Comparison of ENCODE assay signal across 13 cellular contexts in genomic region chr14:35669782-35670181, GRCh38.
DNase-seq lines count a peak whose midpoint lies in the region; ATAC-seq and TF ChIP-seq lines count a peak whose summit lies in the region.
"Had no signal": no experiment of that assay in that cellular context is flagged by ENCODE, and none has a peak within 500 bp of the region (broad histone marks: within the 10 kb centered on the region; RNA-seq: fewer than 3 reads in every experiment).

No MANE protein-coding gene starts in this region.

- H3F3A ChIP-seq in GM23338 (replicated peaks; ENCODE audit: low read depth) = no peaks in the 10 kb centered on the region

- H2AFZ ChIP-seq in OCI-LY7 (ENCODE audit: low read length) (no peak overlapping the region), GM23338 (no peak overlapping the region)

- H3K27me3 ChIP-seq in GM23338 (ENCODE audit: insufficient read depth) = no peaks in the 10 kb centered on the region

- no peaks in the 10 kb centered on the region for H3K36me3 Mint-ChIP-seq in GM23338 (ENCODE audit: low read depth)

- H3K79me2 ChIP-seq in OCI-LY7 (ENCODE audit: insufficient read depth, low read depth, low read length) = no peaks in the 10 kb centered on the region
- no peaks in the 10 kb centered on the region for H3K79me2 ChIP-seq in GM23338 (replicated peaks; ENCODE audit: insufficient read depth)

- no peak for ATAC-seq in HG03135 (IDR thresholded peaks at IDR 0.05; ENCODE audit: unreplicated experiment)
- no peak for ATAC-seq in GM23338

- CTCF ChIA-PET in OCI-LY7 (lab: Charles Lee; ENCODE audit: unreplicated experiment) = no interaction called here

- no TSS peak for BruUV-seq in OCI-LY7 (replicated peaks; lab: Mats Ljungman, UMichigan)

- TF ChIP-seq CTCF in LNCaP clone FGC (IDR thresholded peaks at IDR 0.05; ENCODE audit: control insufficient read depth, extremely low read depth, insufficient read depth) (no peak), OCI-LY7 (conservative IDR thresholded peaks at IDR 0.05; ENCODE audit: low read length) (no peak), GM23338 (conservative IDR thresholded peaks at IDR 0.05; ENCODE audit: low read depth in 2 of 2) (no peak)

- no peak overlapping the region for H3K27ac Mint-ChIP-seq in GM23338
- H3K27ac Mint-ChIP-seq: activated CD4-positive, alpha-beta T cell treated with anti-CD3 and anti-CD28 coated beads, Interleukin-2, amount 10 ng/mL, durations not matched to agents 24 days and 14 days; activated naive CD8-positive, alpha-beta T cell treated with anti-CD3 and anti-CD28 coated beads, Interleukin-2, amount 10 ng/mL, durations not matched to agents 7 days and 5 days had no signal

- no peak overlapping the region for H3K4me3 Mint-ChIP-seq in GM23338
- H3K4me3 Mint-ChIP-seq: activated CD4-positive, alpha-beta T cell treated with anti-CD3 and anti-CD28 coated beads, Interleukin-2, amount 10 ng/mL, durations not matched to agents 24 days and 14 days; activated naive CD8-positive, alpha-beta T cell treated with anti-CD3 and anti-CD28 coated beads, Interleukin-2, amount 10 ng/mL, durations not matched to agents 7 days and 5 days had no signal

- H3K4me2 ChIP-seq in OCI-LY7 (ENCODE audit: low read length) (no peak overlapping the region), GM23338 (no peak overlapping the region)

- H3K4me1 Mint-ChIP-seq in GM23338 = no peaks in the 10 kb centered on the region
- H3K4me1 Mint-ChIP-seq: activated CD4-positive, alpha-beta T cell treated with anti-CD3 and anti-CD28 coated beads, Interleukin-2, amount 10 ng/mL, durations not matched to agents 24 days and 14 days; activated naive CD8-positive, alpha-beta T cell treated with anti-CD3 and anti-CD28 coated beads, Interleukin-2, amount 10 ng/mL, durations not matched to agents 7 days and 5 days had no signal

- no peaks in the 10 kb centered on the region for H3K9me3 ChIP-seq in OCI-LY7 (ENCODE audit: low read length)

- H3K27ac ChIP-seq in OCI-LY7 (ENCODE audit: low read depth, low read length, poor library complexity, severe bottlenecking) = no peak overlapping the region
- H3K27ac ChIP-seq in GM23338 (ENCODE audit: low read depth) = no peak overlapping the region

- H4K20me1 ChIP-seq in OCI-LY7 (ENCODE audit: insufficient read depth, low read length) = no peaks in the 10 kb centered on the region
- H4K20me1 ChIP-seq in GM23338 (replicated peaks; ENCODE audit: insufficient read depth) = no peaks in the 10 kb centered on the region

- POLR2A ChIA-PET in OCI-LY7 (lab: Charles Lee) = interaction anchor here (0.6 to 1.1 kb wide), 3 partner anchors 11 to 234 kb away, joined by 3 read pairs; no protein-coding TSS in a partner anchor

- H3K27me3 Mint-ChIP-seq in GM23338 (ENCODE audit: insufficient read depth, low read depth, poor library complexity) = no peaks in the 10 kb centered on the region
- H3K27me3 Mint-ChIP-seq: activated CD4-positive, alpha-beta T cell treated with anti-CD3 and anti-CD28 coated beads, Interleukin-2, amount 10 ng/mL, durations not matched to agents 24 days and 14 days; activated naive CD8-positive, alpha-beta T cell treated with anti-CD3 and anti-CD28 coated beads, Interleukin-2, amount 10 ng/mL, durations not matched to agents 7 days and 5 days had no signal

- peaks cover 3% of the 10 kb centered on the region; the same call in 1 of the 2 replicates for H3K36me3 ChIP-seq in OCI-LY7 (ENCODE audit: insufficient read depth, low read length)
- peaks cover 3% of the 10 kb centered on the region; the same call in 1 of the 2 replicates for H3K36me3 ChIP-seq in GM23338 (ENCODE audit: insufficient read depth)

- intact Hi-C loops in OCI-LY7 (cut with micrococcal nuclease; ENCODE audit: unreplicated experiment) = no loop called here

- H3K9me3 Mint-ChIP-seq in GM23338 = no peaks in the 10 kb centered on the region
- H3K9me3 Mint-ChIP-seq: activated CD4-positive, alpha-beta T cell treated with anti-CD3 and anti-CD28 coated beads, Interleukin-2, amount 10 ng/mL, durations not matched to agents 24 days and 14 days; activated naive CD8-positive, alpha-beta T cell treated with anti-CD3 and anti-CD28 coated beads, Interleukin-2, amount 10 ng/mL, durations not matched to agents 7 days and 5 days had no signal

- H3K9me2 ChIP-seq in OCI-LY7 (ENCODE audit: insufficient read depth, low read length) (no peaks in the 10 kb centered on the region), GM23338 (ENCODE audit: insufficient read depth) (no peaks in the 10 kb centered on the region)

- DNase-seq in EL = peak; percentile 30
- peak; percentile 88 for DNase-seq in LNCaP clone FGC (ENCODE audit: low read depth)
- DNase-seq in astrocyte of the hippocampus (ENCODE audit: low read depth, low spot score) = peak; percentile 9
- peak; percentile 83 for DNase-seq in non-pigmented ciliary epithelial cell (ENCODE audit: low read depth)
- DNase-seq in OCI-LY7 (ENCODE audit: low spot score) = no peak
- no peak for DNase-seq in GM23338 (ENCODE audit: low spot score)
- no peak for DNase-seq in GDM1 (lab: John Stamatoyannopoulos, UW)
- DNase-seq: activated CD4-positive, alpha-beta T cell treated with anti-CD3 and anti-CD28 coated beads, Interleukin-2, amount 10 ng/mL, durations not matched to agents 24 days and 14 days; activated naive CD8-positive, alpha-beta T cell treated with anti-CD3 and anti-CD28 coated beads, Interleukin-2, amount 10 ng/mL, durations not matched to agents 7 days and 5 days; islet precursor cell; NCI-H1048; nucleus accumbens had no signal

- H3K4me3 ChIP-seq in LNCaP clone FGC (ENCODE audit: low read depth, low read length) = peak overlapping the region; percentile 17; the same call in 1 of the 2 replicates
- H3K4me3 ChIP-seq in OCI-LY7 (ENCODE audit: low read depth, low read length, poor library complexity, severe bottlenecking) = no peak overlapping the region
- H3K4me3 ChIP-seq in GM23338 = no peak overlapping the region

- H3K4me1 ChIP-seq in OCI-LY7 (ENCODE audit: insufficient read depth, low read length, poor library complexity, severe bottlenecking) = no peaks in the 10 kb centered on the region
- H3K4me1 ChIP-seq in GM23338 (ENCODE audit: insufficient read depth) = no peaks in the 10 kb centered on the region

TF ChIP-seq in GM23338, 12 proteins besides CTCF, POLR2A, EP300 and RAD21 (continues in another document):
- TF ChIP-seq ZNF114 (CRISPR knock-in tag; IDR thresholded peaks at IDR 0.05) (no peak), REST (IDR thresholded peaks at IDR 0.05; ENCODE audit: unreplicated experiment) (no peak), CREB1 (CRISPR knock-in tag; IDR thresholded peaks at IDR 0.05; ENCODE audit: low read depth) (no peak)

Comparison
In these comparisons a context has a peak if more than half of its experiments do, and no peak if none do; other contexts are left out.
1. DNase-seq: peak in EL (single experiment), LNCaP clone FGC (single experiment), astrocyte of the hippocampus (single experiment) and non-pigmented ciliary epithelial cell (single experiment); none in OCI-LY7 (single experiment), GM23338 (single experiment) and GDM1 (single experiment).